Comparison of ENCODE assay signal across 15 cellular contexts in the genomic region with DNA sequence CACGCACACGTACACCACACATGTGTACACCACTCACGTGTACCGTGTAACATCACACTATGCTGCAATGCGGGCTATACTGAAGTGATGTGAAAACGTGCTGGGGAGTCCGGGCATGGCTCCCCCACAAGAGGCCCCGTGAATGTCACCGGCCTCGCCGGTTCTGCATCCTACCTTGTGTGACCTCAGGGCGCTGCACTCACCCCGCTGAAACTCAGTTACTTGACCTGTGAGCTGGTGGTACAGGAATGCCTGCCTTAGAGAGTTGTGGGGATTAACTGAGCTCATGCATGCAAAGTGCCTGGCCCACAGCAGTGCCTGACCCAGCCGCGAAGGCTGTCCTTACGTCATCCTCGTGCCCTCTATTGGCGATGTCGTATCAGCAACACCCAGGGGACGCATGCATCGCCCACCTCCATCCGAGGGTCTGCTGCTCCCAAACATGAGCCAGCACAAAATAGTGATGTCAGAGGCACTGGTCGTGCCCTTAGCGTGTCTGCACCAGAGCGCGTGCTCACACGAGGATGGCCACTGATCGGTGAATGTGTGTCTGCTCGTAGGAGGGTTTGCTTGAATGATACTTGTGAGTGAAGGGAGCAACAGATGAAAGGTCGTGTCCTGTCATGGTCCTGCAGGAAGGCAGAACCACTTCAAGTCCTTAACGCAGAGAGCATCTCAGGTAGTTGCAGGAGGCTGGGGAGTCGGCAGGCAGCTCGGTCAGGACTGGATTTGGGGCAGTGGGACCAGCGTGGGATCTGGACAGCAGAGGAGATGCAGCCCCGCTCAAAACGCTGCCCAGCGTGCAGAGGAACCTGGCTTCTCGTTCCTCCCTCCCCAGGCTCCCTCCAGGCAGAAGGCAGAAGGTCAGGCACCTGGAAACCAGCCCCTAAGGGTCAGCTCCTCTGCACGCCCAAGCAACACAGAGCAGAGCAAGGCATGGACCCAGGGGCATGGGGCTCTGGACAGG.
"Had no signal": no experiment of that assay in that cellular context is flagged by ENCODE, and none has a peak within 500 bp of the region (broad histone marks: within the 10 kb centered on the region; RNA-seq: fewer than 3 reads in every experiment).

No MANE protein-coding gene starts in this region.

- H3K4me1 Mint-ChIP-seq: activated B cell treated with CpG ODN at 0.5 μM for 24 hours; activated CD4-positive, alpha-beta T cell treated with anti-CD3 and anti-CD28 coated beads, Interleukin-2, amount 10 ng/mL, durations not matched to agents 24 days and 14 days; stimulated activated memory B cell treated with anti-CD40 and anti-IgM and Interleukin-4, amounts not matched to agents 10 μg/mL and 1 μg/mL and 100 μg/mL, for 72 hours had no signal

- DNase-seq: activated B cell treated with CpG ODN at 0.5 μM for 24 hours; activated CD4-positive, alpha-beta T cell treated with anti-CD3 and anti-CD28 coated beads, Interleukin-2, amount 10 ng/mL, durations not matched to agents 24 days and 14 days; activated gamma-delta T cell; activated T-cell treated with anti-CD3 and anti-CD28 coated beads, Interleukin-2, amount 50 U/mL, for 1 hour; gastrocnemius medialis; left lung; right cardiac atrium; stimulated activated CD4-positive, alpha-beta T cell treated with anti-CD3 and anti-CD28 coated beads, Interleukin-1b, Interleukin-23, amount 100 ng/mL, for 48 hours; substantia nigra had no signal

- H3K27ac ChIP-seq: breast epithelium, gastrocnemius medialis, left lung had no signal

- H3K4me3 Mint-ChIP-seq: activated B cell treated with CpG ODN at 0.5 μM for 24 hours; activated CD4-positive, alpha-beta T cell treated with anti-CD3 and anti-CD28 coated beads, Interleukin-2, amount 10 ng/mL, durations not matched to agents 24 days and 14 days; activated naive CD8-positive, alpha-beta T cell; neural crest cell; stimulated activated memory B cell treated with anti-CD40 and anti-IgM and Interleukin-4, amounts not matched to agents 10 μg/mL and 1 μg/mL and 100 μg/mL, for 72 hours; T-helper 1 cell treated with Interleukin-12 subunit alpha and Interleukin-12 subunit beta and Interleukin-4 antibody, amounts not matched to agents 30 μg/mL and 1 μg/mL, for 36 hours had no signal

- H3K4me1 ChIP-seq: breast epithelium, gastrocnemius medialis, left lung had no signal

- H3K36me3 Mint-ChIP-seq: activated naive CD8-positive, alpha-beta T cell; stimulated activated memory B cell treated with anti-CD40 and anti-IgM and Interleukin-4, amounts not matched to agents 10 μg/mL and 1 μg/mL and 100 μg/mL, for 72 hours had no signal

- H3K27me3 Mint-ChIP-seq: activated CD4-positive, alpha-beta T cell treated with anti-CD3 and anti-CD28 coated beads, Interleukin-2, amount 10 ng/mL, durations not matched to agents 24 days and 14 days had no signal

- ATAC-seq: gastrocnemius medialis; left lung; right cardiac atrium; SK-N-SH treated with all-trans-retinoic acid at 6 μM for 48 hours; stimulated activated memory B cell treated with anti-CD40 and anti-IgM and Interleukin-4, amounts not matched to agents 10 μg/mL and 1 μg/mL and 100 μg/mL, for 72 hours had no signal

- H3K36me3 ChIP-seq: breast epithelium, gastrocnemius medialis, left lung had no signal

- H3K4me3 ChIP-seq: breast epithelium, gastrocnemius medialis, left lung had no signal

- H3K9me3 ChIP-seq: breast epithelium, gastrocnemius medialis, left lung had no signal

- H3K27ac Mint-ChIP-seq: activated B cell treated with CpG ODN at 0.5 μM for 24 hours; activated CD4-positive, alpha-beta T cell treated with anti-CD3 and anti-CD28 coated beads, Interleukin-2, amount 10 ng/mL, durations not matched to agents 24 days and 14 days; activated naive CD8-positive, alpha-beta T cell; stimulated activated memory B cell treated with anti-CD40 and anti-IgM and Interleukin-4, amounts not matched to agents 10 μg/mL and 1 μg/mL and 100 μg/mL, for 72 hours; T-helper 1 cell treated with Interleukin-12 subunit alpha and Interleukin-12 subunit beta and Interleukin-4 antibody, amounts not matched to agents 30 μg/mL and 1 μg/mL, for 36 hours had no signal

- H3K27me3 ChIP-seq: gastrocnemius medialis had no signal

- H3K9me3 Mint-ChIP-seq: activated B cell treated with CpG ODN at 0.5 μM for 24 hours; activated CD4-positive, alpha-beta T cell treated with anti-CD3 and anti-CD28 coated beads, Interleukin-2, amount 10 ng/mL, durations not matched to agents 24 days and 14 days; T-helper 1 cell treated with Interleukin-12 subunit alpha and Interleukin-12 subunit beta and Interleukin-4 antibody, amounts not matched to agents 30 μg/mL and 1 μg/mL, for 36 hours had no signal
